In genomic region chr2:62198237-62198633, GRCh38 we compare ENCODE assay signal across 8 cellular contexts. TPM values are rescaled to one million over a fixed set of nuclear protein-coding genes. Genes with fewer than 3 reads are reported as not detected.
A peak's percentile ranks its signal among the peaks of the same experiment; 100 is the strongest.
DNase-seq lines count a peak whose midpoint lies in the region; ATAC-seq, FAIRE-seq and TF ChIP-seq lines count a peak whose summit lies in the region.

No MANE protein-coding gene starts in this region.

- no peaks in the 10 kb centered on the region for H3K27me3 ChIP-seq in smooth muscle cell (ENCODE audit: low read depth)

- 65% methylated on average over 1 of the region's 1 CpG for WGBS in smooth muscle cell (ENCODE audit: low lambda C conversion rate)

- H3K36me3 ChIP-seq in SK-N-MC (ENCODE audit: insufficient read depth, low read length) (no peaks in the 10 kb centered on the region), smooth muscle cell (ENCODE audit: low read depth) (no peaks in the 10 kb centered on the region)

- H3K9me3 ChIP-seq in SK-N-MC (ENCODE audit: low read depth, low read length) (no peaks in the 10 kb centered on the region), smooth muscle cell (replicated peaks; ENCODE audit: low read depth) (no peaks in the 10 kb centered on the region)

- ATAC-seq in GM19455 (IDR thresholded peaks at IDR 0.05; ENCODE audit: unreplicated experiment), result no peak

- H3K79me2 ChIP-seq in smooth muscle cell (ENCODE audit: low read depth), result peaks cover 68% of the 10 kb centered on the region

- no peak for DNase-seq in H54 (ENCODE audit: insufficient read length, low spot score)
- no peak for DNase-seq in SK-N-MC (ENCODE audit: low read depth, low spot score)
- no peak for DNase-seq in fibroblast of pulmonary artery (ENCODE audit: low read depth)
- no peak for DNase-seq in smooth muscle cell (lab: John Stamatoyannopoulos, UW; ENCODE audit: unreplicated experiment)
- no peak for DNase-seq in T-helper 9 cell
- no peak for DNase-seq in NCI-H748 (lab: John Stamatoyannopoulos, UW; ENCODE audit: unreplicated experiment)
- DNase-seq in cerebellum (ENCODE audit: low spot score), result no peak

- peaks cover 32% of the 10 kb centered on the region for H3K4me1 ChIP-seq in smooth muscle cell (ENCODE audit: low read depth)

- no peak for TF ChIP-seq POLR2A in H54 (IDR thresholded peaks at IDR 0.05; ENCODE audit: low read depth, low read length)

- H3K4me2 ChIP-seq in smooth muscle cell, result peak overlapping the region; percentile 100

- FAIRE-seq in H54 (lab: Jason Lieb, UNC), result peak; percentile 27

- no peak overlapping the region for H3K9ac ChIP-seq in SK-N-MC (ENCODE audit: insufficient read length)
- H3K9ac ChIP-seq in smooth muscle cell (ENCODE audit: low read depth), result peak overlapping the region; percentile 68

- no peak overlapping the region for H2AFZ ChIP-seq in smooth muscle cell (ENCODE audit: low read depth)

- H3K27ac ChIP-seq in SK-N-MC, result no peak overlapping the region
- H3K27ac ChIP-seq in smooth muscle cell (ENCODE audit: low read depth), result no peak overlapping the region

- H3F3A ChIP-seq in smooth muscle cell (ENCODE audit: low read depth), result no peaks in the 10 kb centered on the region

- H4K20me1 ChIP-seq in smooth muscle cell (ENCODE audit: low read depth), result peaks cover 63% of the 10 kb centered on the region

- H3K4me3 ChIP-seq in SK-N-MC, result peak overlapping the region; percentile 97; the same call in 1 of the 2 replicates
- H3K4me3 ChIP-seq in fibroblast of pulmonary artery (replicated peaks; ENCODE audit: low read depth, low read length), result peak overlapping the region; percentile 91
- H3K4me3 ChIP-seq in smooth muscle cell, result peak overlapping the region; percentile 90

- TF ChIP-seq CTCF in fibroblast of pulmonary artery (IDR thresholded peaks at IDR 0.05; ENCODE audit: low read length, missing control alignments), result no peak
- no peak for TF ChIP-seq CTCF in smooth muscle cell (IDR thresholded peaks at IDR 0.05; ENCODE audit: borderline replicate concordance, insufficient read depth, poor library complexity, severe bottlenecking)

RNA-seq across cellular contexts. Expression of gene B3GNT2, which starts 2.3 kb away (rescaled TPM):
- total RNA-seq in smooth muscle cell (29.3 and 32.1 TPM in 2 replicates), cerebellum (9.9 TPM)
- polyA plus RNA-seq in smooth muscle cell, result 13.9 and 16.5 TPM in 2 replicates
